9 cellular contexts compared by ENCODE assay signal in the genomic region with DNA sequence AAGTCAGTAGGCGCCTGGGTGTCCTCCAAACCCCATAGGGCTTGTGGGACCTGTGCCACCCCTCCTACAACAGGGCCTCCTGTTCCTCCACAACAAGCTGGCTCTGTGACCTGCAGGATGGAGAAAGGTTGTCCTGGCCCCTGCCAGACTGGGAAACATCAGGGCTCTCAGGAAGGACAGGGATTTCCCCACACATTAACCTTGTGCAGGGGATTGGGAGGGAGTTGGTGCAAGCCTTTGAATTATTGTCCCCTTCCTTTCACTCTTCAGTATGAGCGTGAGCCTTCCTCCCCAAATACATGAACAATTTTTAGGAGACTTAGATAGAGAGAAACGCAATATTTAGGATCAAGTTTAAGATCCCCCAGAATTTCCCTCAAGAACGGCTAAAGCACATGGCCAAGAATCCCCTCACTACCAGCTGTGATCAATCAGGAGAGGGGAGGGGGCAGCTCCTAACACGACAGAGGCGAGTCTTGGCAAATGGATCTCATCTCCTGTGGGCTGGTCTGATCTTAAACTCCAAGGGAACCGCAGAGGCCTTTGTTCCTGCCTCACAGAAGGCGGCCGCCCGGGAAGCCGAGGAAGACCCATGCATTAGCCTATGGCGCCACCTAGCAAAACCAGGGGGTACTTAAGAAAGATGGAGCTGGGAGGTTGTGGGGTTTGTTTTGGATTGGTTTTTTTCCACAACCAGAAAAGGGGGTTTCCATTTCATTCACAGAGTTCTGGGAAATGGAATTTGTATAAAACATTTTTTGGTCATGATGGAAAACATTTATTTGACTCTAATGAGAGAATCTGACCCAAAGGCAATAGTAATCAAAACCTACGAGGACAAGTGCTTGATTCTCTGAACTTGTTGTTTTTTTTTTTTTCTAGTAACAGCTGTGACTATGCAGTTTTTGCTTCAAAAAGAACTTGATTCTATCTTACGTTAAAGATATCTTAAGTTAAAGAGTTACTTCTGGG.
DNase-seq lines count a peak whose midpoint lies in the region; ATAC-seq lines count a peak whose summit lies in the region.
"Had no signal": no experiment of that assay in that cellular context is flagged by ENCODE, and none has a peak within 500 bp of the region (broad histone marks: within the 10 kb centered on the region; RNA-seq: fewer than 3 reads in every experiment).

No MANE protein-coding gene starts in this region.

- DNase-seq in DMS 273 treated with DMSO at 0.1 percent for 48 hours (lab: John Stamatoyannopoulos, UW): peak; percentile 62
- DNase-seq in HCEC 1CT: peak; percentile 82
- peak; percentile 74 for DNase-seq in NCI-H2081 treated with DMSO at 0.1 percent for 48 hours (lab: John Stamatoyannopoulos, UW)
- DNase-seq in T1000 (lab: John Stamatoyannopoulos, UW): peak; percentile 83
- peak; percentile 78 for DNase-seq in cerebellar cortex (ENCODE audit: low spot score)
- DNase-seq in kidney tubule cell (ENCODE audit: low spot score): peak; percentile 85
- peak; percentile 52 to 69 for DNase-seq in stimulated activated CD4-positive, alpha-beta T cell treated with anti-CD3 and anti-CD28 coated beads, Interleukin-2, amount 100 ng/mL, for 24 hours
- DNase-seq: activated B cell treated with CpG ODN at 0.5 μM for 24 hours had no signal

- no peak for ATAC-seq in HG03159 (IDR thresholded peaks at IDR 0.05; ENCODE audit: unreplicated experiment)
